ENCODE assay signal across 1 cellular context in the genomic region with DNA sequence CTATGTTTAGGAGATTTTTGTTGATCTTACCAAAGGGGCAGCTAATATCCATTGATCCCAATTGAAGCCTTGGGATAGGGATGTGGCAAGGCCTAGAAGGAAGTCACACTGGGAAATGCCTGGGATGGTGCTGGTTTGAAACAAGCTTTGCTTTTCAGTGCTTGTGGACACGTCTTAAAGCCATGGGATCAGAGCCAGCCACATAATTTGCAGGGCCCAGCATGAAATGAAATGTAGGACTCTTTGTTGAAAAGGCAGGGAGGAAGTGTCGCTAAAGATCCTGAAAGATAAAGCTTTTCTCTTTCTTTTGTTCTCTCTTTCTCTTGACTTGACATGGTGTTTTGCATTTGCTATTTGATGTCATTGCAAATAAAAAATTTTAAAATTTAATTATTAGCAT.
TF ChIP-seq lines count a peak whose summit lies in the region.

No MANE protein-coding gene starts in this region.

TF ChIP-seq in GM12878, 131 proteins besides CTCF, POLR2A, EP300 and RAD21:
- no peak for TF ChIP-seq NFXL1 (IDR thresholded peaks at IDR 0.05; ENCODE audit: borderline replicate concordance)
- TF ChIP-seq NR2C2 (IDR thresholded peaks at IDR 0.05; ENCODE audit: borderline replicate concordance, control insufficient read depth, insufficient read length, low read depth) = no peak
- TF ChIP-seq JUND (IDR thresholded peaks at IDR 0.05; ENCODE audit: low read depth, low read length) = no peak
- TF ChIP-seq ATF7 (IDR thresholded peaks at IDR 0.05; ENCODE audit: low read depth) = no peak
- TF ChIP-seq, protein P1, sequence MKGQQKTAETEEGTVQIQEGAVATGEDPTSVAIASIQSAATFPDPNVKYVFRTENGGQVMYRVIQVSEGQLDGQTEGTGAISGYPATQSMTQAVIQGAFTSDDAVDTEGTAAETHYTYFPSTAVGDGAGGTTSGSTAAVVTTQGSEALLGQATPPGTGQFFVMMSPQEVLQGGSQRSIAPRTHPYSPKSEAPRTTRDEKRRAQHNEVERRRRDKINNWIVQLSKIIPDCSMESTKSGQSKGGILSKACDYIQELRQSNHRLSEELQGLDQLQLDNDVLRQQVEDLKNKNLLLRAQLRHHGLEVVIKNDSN (IDR thresholded peaks at IDR 0.05; ENCODE audit: borderline replicate concordance, extremely low read length, insufficient read depth, low read depth, low read length) = no peak
- no peak for TF ChIP-seq NFYA (IDR thresholded peaks at IDR 0.05; ENCODE audit: borderline replicate concordance, low read depth, low read length)
- no peak for TF ChIP-seq MYB (IDR thresholded peaks at IDR 0.05; ENCODE audit: borderline replicate concordance, low read depth, low read length)
- no peak for TF ChIP-seq MXI1 (IDR thresholded peaks at IDR 0.05; ENCODE audit: low read depth, low read length)
- TF ChIP-seq EGR1 (IDR thresholded peaks at IDR 0.05; ENCODE audit: borderline replicate concordance in 1 of 2, low read depth in 2 of 2, low read length in 2 of 2) = no peak
- no peak for TF ChIP-seq CBFB (IDR thresholded peaks at IDR 0.05; ENCODE audit: low read depth)
- no peak for TF ChIP-seq CREB1 (IDR thresholded peaks at IDR 0.05; ENCODE audit: low read depth)
- TF ChIP-seq ETV6 (conservative IDR thresholded peaks at IDR 0.05 in 1 of 2, IDR thresholded peaks at IDR 0.05 in 1 of 2; ENCODE audit: borderline replicate concordance in 1 of 2, low read depth in 1 of 2) = no peak
- TF ChIP-seq SP1 (IDR thresholded peaks at IDR 0.05; ENCODE audit: low read depth, low read length) = no peak
- TF ChIP-seq, protein P2, sequence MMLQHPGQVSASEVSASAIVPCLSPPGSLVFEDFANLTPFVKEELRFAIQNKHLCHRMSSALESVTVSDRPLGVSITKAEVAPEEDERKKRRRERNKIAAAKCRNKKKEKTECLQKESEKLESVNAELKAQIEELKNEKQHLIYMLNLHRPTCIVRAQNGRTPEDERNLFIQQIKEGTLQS (IDR thresholded peaks at IDR 0.05; ENCODE audit: borderline replicate concordance, extremely low read depth, low read depth, low read length) = no peak
- TF ChIP-seq PAX8 (IDR thresholded peaks at IDR 0.05) = no peak
- TF ChIP-seq MYC (IDR thresholded peaks at IDR 0.05; ENCODE audit: insufficient read depth, insufficient read length, insufficient replicate concordance, low read length, severe bottlenecking) = no peak
